In genomic region chr11:65305501-65306268, GRCh38 we compare ENCODE assay signal across 1 cellular context.
A peak's percentile ranks its signal among the peaks of the same experiment; 100 is the strongest.
TF ChIP-seq lines count a peak whose summit lies in the region.

No MANE protein-coding gene starts in this region.

TF ChIP-seq in IMR-90, 13 proteins besides CTCF, POLR2A, EP300 and RAD21:
- peak; percentile 84 for TF ChIP-seq BHLHE40 (IDR thresholded peaks at IDR 0.05; ENCODE audit: low read depth, low read length)
- TF ChIP-seq MXI1 (IDR thresholded peaks at IDR 0.05; ENCODE audit: borderline replicate concordance, low read depth, low read length) = 0 out of 2 replicates have a peak, but pooled peaks have one; percentile 17
- TF ChIP-seq NFE2L2 (IDR thresholded peaks at IDR 0.05; ENCODE audit: low read depth, low read length) = no peak
- no peak for TF ChIP-seq RFX5 (IDR thresholded peaks at IDR 0.05; ENCODE audit: low read depth, low read length)
- TF ChIP-seq FOS (IDR thresholded peaks at IDR 0.05; ENCODE audit: low read depth, low read length) = peak; percentile 67
- no peak for TF ChIP-seq SMC3 (IDR thresholded peaks at IDR 0.05; ENCODE audit: low read depth, low read length)
- TF ChIP-seq CHD1 (IDR thresholded peaks at IDR 0.05; ENCODE audit: low read depth, low read length) = no peak
- TF ChIP-seq RCOR1 (IDR thresholded peaks at IDR 0.05; ENCODE audit: insufficient replicate concordance, low read length) = no peak
- TF ChIP-seq CEBPB (IDR thresholded peaks at IDR 0.05; ENCODE audit: low read depth, low read length) = peak; percentile 53; the same call in 1 of the 2 replicates
- 0 out of 2 replicates have a peak, but pooled peaks have one; percentile 3 for TF ChIP-seq MAZ (IDR thresholded peaks at IDR 0.05; ENCODE audit: borderline replicate concordance, low read depth, low read length)
- TF ChIP-seq MAFK (IDR thresholded peaks at IDR 0.05; ENCODE audit: low read depth, low read length) = no peak
TF ChIP-seq in IMR-90: peak in this region for 5.
